ENCODE assay signal across 1 cellular context in genomic region chr4:169070895-169071218, GRCh38.
TF ChIP-seq lines count a peak whose summit lies in the region.

No MANE protein-coding gene starts in this region.

TF ChIP-seq in HepG2, 621 proteins besides CTCF, POLR2A, EP300 and RAD21 (continued from another document and continues in another):
- TF ChIP-seq, protein P1, sequence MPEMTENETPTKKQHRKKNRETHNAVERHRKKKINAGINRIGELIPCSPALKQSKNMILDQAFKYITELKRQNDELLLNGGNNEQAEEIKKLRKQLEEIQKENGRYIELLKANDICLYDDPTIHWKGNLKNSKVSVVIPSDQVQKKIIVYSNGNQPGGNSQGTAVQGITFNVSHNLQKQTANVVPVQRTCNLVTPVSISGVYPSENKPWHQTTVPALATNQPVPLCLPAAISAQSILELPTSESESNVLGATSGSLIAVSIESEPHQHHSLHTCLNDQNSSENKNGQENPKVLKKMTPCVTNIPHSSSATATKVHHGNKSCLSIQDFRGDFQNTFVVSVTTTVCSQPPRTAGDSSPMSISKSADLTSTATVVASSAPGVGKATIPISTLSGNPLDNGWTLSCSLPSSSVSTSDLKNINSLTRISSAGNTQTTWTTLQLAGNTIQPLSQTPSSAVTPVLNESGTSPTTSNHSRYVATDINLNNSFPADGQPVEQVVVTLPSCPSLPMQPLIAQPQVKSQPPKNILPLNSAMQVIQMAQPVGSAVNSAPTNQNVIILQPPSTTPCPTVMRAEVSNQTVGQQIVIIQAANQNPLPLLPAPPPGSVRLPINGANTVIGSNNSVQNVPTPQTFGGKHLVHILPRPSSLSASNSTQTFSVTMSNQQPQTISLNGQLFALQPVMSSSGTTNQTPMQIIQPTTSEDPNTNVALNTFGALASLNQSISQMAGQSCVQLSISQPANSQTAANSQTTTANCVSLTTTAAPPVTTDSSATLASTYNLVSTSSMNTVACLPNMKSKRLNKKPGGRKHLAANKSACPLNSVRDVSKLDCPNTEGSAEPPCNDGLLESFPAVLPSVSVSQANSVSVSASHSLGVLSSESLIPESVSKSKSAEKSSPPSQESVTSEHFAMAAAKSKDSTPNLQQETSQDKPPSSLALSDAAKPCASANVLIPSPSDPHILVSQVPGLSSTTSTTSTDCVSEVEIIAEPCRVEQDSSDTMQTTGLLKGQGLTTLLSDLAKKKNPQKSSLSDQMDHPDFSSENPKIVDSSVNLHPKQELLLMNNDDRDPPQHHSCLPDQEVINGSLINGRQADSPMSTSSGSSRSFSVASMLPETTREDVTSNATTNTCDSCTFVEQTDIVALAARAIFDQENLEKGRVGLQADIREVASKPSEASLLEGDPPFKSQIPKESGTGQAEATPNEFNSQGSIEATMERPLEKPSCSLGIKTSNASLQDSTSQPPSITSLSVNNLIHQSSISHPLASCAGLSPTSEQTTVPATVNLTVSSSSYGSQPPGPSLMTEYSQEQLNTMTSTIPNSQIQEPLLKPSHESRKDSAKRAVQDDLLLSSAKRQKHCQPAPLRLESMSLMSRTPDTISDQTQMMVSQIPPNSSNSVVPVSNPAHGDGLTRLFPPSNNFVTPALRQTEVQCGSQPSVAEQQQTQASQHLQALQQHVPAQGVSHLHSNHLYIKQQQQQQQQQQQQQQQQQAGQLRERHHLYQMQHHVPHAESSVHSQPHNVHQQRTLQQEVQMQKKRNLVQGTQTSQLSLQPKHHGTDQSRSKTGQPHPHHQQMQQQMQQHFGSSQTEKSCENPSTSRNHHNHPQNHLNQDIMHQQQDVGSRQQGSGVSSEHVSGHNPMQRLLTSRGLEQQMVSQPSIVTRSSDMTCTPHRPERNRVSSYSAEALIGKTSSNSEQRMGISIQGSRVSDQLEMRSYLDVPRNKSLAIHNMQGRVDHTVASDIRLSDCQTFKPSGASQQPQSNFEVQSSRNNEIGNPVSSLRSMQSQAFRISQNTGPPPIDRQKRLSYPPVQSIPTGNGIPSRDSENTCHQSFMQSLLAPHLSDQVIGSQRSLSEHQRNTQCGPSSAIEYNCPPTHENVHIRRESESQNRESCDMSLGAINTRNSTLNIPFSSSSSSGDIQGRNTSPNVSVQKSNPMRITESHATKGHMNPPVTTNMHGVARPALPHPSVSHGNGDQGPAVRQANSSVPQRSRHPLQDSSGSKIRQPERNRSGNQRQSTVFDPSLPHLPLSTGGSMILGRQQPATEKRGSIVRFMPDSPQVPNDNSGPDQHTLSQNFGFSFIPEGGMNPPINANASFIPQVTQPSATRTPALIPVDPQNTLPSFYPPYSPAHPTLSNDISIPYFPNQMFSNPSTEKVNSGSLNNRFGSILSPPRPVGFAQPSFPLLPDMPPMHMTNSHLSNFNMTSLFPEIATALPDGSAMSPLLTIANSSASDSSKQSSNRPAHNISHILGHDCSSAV (CRISPR knock-in tag; IDR thresholded peaks at IDR 0.05; ENCODE audit: borderline replicate concordance): no peak
- TF ChIP-seq ATRX (CRISPR knock-in tag; IDR thresholded peaks at IDR 0.05; ENCODE audit: borderline replicate concordance): no peak
- no peak for TF ChIP-seq SNAPC2 (CRISPR knock-in tag; IDR thresholded peaks at IDR 0.05)
- TF ChIP-seq ZNF224 (CRISPR knock-in tag; IDR thresholded peaks at IDR 0.05): no peak
- TF ChIP-seq ZNF343 (CRISPR knock-in tag; IDR thresholded peaks at IDR 0.05): no peak
- no peak for TF ChIP-seq ZNF24 (IDR thresholded peaks at IDR 0.05)
- TF ChIP-seq ZMAT3 (CRISPR knock-in tag; conservative IDR thresholded peaks at IDR 0.05): 0 out of 2 replicates have a peak, but pooled peaks have one; percentile 44
- no peak for TF ChIP-seq NR2F2 (IDR thresholded peaks at IDR 0.05; ENCODE audit: borderline replicate concordance, low read depth)
- TF ChIP-seq, protein P2, sequence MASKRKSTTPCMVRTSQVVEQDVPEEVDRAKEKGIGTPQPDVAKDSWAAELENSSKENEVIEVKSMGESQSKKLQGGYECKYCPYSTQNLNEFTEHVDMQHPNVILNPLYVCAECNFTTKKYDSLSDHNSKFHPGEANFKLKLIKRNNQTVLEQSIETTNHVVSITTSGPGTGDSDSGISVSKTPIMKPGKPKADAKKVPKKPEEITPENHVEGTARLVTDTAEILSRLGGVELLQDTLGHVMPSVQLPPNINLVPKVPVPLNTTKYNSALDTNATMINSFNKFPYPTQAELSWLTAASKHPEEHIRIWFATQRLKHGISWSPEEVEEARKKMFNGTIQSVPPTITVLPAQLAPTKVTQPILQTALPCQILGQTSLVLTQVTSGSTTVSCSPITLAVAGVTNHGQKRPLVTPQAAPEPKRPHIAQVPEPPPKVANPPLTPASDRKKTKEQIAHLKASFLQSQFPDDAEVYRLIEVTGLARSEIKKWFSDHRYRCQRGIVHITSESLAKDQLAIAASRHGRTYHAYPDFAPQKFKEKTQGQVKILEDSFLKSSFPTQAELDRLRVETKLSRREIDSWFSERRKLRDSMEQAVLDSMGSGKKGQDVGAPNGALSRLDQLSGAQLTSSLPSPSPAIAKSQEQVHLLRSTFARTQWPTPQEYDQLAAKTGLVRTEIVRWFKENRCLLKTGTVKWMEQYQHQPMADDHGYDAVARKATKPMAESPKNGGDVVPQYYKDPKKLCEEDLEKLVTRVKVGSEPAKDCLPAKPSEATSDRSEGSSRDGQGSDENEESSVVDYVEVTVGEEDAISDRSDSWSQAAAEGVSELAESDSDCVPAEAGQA (IDR thresholded peaks at IDR 0.05; ENCODE audit: low read depth): no peak
- TF ChIP-seq, protein P2 (CRISPR knock-in tag; IDR thresholded peaks at IDR 0.05; ENCODE audit: borderline replicate concordance): no peak
- TF ChIP-seq NR1H2 (CRISPR knock-in tag; IDR thresholded peaks at IDR 0.05; ENCODE audit: borderline replicate concordance, low read depth): no peak
- no peak for TF ChIP-seq HNF4G (IDR thresholded peaks at IDR 0.05; ENCODE audit: borderline replicate concordance, low read depth, low read length)
- TF ChIP-seq HNF4G (CRISPR knock-in tag; IDR thresholded peaks at IDR 0.05; ENCODE audit: borderline replicate concordance, low read depth): no peak
- no peak for TF ChIP-seq ATF6 (CRISPR knock-in tag; conservative IDR thresholded peaks at IDR 0.05)
- no peak for TF ChIP-seq REXO4 (CRISPR knock-in tag; IDR thresholded peaks at IDR 0.05; ENCODE audit: borderline replicate concordance)
- TF ChIP-seq BCL6 (CRISPR knock-in tag; IDR thresholded peaks at IDR 0.05): peak; percentile 53
- TF ChIP-seq ZBTB8A (CRISPR knock-in tag; IDR thresholded peaks at IDR 0.05; ENCODE audit: borderline replicate concordance, low read depth): no peak
- TF ChIP-seq JUND (CRISPR knock-in tag; IDR thresholded peaks at IDR 0.05): no peak
- TF ChIP-seq HHEX (CRISPR knock-in tag; IDR thresholded peaks at IDR 0.05): no peak
- no peak for TF ChIP-seq GABPA (IDR thresholded peaks at IDR 0.05; ENCODE audit: low read depth, low read length)
- peak; percentile 68 for TF ChIP-seq GABPA (CRISPR knock-in tag; IDR thresholded peaks at IDR 0.05; ENCODE audit: low read depth)
- no peak for TF ChIP-seq ZNF737 (CRISPR knock-in tag; IDR thresholded peaks at IDR 0.05; ENCODE audit: borderline replicate concordance)
- TF ChIP-seq LBX2 (CRISPR knock-in tag; IDR thresholded peaks at IDR 0.05; ENCODE audit: borderline replicate concordance): no peak
- TF ChIP-seq CEBPZ (IDR thresholded peaks at IDR 0.05; ENCODE audit: low read length): no peak
- TF ChIP-seq ZNF235 (CRISPR knock-in tag; IDR thresholded peaks at IDR 0.05; ENCODE audit: borderline replicate concordance): no peak
- TF ChIP-seq, protein P3, sequence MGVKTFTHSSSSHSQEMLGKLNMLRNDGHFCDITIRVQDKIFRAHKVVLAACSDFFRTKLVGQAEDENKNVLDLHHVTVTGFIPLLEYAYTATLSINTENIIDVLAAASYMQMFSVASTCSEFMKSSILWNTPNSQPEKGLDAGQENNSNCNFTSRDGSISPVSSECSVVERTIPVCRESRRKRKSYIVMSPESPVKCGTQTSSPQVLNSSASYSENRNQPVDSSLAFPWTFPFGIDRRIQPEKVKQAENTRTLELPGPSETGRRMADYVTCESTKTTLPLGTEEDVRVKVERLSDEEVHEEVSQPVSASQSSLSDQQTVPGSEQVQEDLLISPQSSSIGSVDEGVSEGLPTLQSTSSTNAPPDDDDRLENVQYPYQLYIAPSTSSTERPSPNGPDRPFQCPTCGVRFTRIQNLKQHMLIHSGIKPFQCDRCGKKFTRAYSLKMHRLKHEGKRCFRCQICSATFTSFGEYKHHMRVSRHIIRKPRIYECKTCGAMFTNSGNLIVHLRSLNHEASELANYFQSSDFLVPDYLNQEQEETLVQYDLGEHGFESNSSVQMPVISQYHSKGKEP (CRISPR knock-in tag; IDR thresholded peaks at IDR 0.05): no peak
- TF ChIP-seq, protein P4, sequence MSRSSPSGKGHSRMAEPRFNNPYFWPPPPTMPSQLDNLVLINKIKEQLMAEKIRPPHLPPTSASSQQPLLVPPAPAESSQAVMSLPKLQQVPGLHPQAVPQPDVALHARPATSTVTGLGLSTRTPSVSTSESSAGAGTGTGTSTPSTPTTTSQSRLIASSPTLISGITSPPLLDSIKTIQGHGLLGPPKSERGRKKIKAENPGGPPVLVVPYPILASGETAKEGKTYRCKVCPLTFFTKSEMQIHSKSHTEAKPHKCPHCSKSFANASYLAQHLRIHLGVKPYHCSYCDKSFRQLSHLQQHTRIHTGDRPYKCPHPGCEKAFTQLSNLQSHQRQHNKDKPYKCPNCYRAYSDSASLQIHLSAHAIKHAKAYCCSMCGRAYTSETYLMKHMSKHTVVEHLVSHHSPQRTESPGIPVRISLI (CRISPR knock-in tag; IDR thresholded peaks at IDR 0.05; ENCODE audit: borderline replicate concordance): no peak
- no peak for TF ChIP-seq ZNF451 (CRISPR knock-in tag; IDR thresholded peaks at IDR 0.05)
